8 cellular contexts compared by ENCODE assay signal in genomic region chr6:38973178-38974057, GRCh38.
DNase-seq lines count a peak whose midpoint lies in the region; ATAC-seq, FAIRE-seq and TF ChIP-seq lines count a peak whose summit lies in the region.

No MANE protein-coding gene starts in this region.

- H3K27me3 Mint-ChIP-seq in effector memory CD8-positive, alpha-beta T cell = peaks cover 42 to 63% of the 10 kb centered on the region in 2 donors

- H3K4me1 Mint-ChIP-seq in effector memory CD8-positive, alpha-beta T cell (ENCODE audit: low read depth in 2 of 2) = no peaks in the 10 kb centered on the region

- no peaks in the 10 kb centered on the region for H3K9me3 Mint-ChIP-seq in effector memory CD8-positive, alpha-beta T cell

- ATAC-seq in effector memory CD8-positive, alpha-beta T cell (replicated peaks) = peak; percentile 66
- ATAC-seq in GM18519 (IDR thresholded peaks at IDR 0.05; ENCODE audit: low FRiP score, unreplicated experiment) = no peak

- CTCF ChIA-PET in RWPE1 (lab: Yijun Ruan, JAX) = interaction anchor here (0.5 to 1.7 kb wide), 17 partner anchors 9 to 1137 kb away, joined by 3 to 5 read pairs (median 3); no protein-coding TSS in a partner anchor

- FAIRE-seq in A204.1 (lab: Jason Lieb, UNC) = peak; percentile 88

- H3K36me3 Mint-ChIP-seq in effector memory CD8-positive, alpha-beta T cell (ENCODE audit: insufficient read depth) = no peaks in the 10 kb centered on the region

- DNase-seq in GF-D8 (lab: John Stamatoyannopoulos, UW) = peak; percentile 22
- DNase-seq in LoVo (ENCODE audit: low spot score) = peak; percentile 62
- DNase-seq in RWPE1 (ENCODE audit: low spot score) = peak; percentile 75
- peak in 1 of 3 experiments; percentile 7 for DNase-seq in effector memory CD8-positive, alpha-beta T cell
- peak; percentile 61 for DNase-seq in medulla oblongata (ENCODE audit: extremely low spot score)
- DNase-seq in NCI-H128 (lab: John Stamatoyannopoulos, UW; ENCODE audit: unreplicated experiment) = no peak

- H3K27ac ChIP-seq in RWPE1 = no peak overlapping the region

- POLR2A ChIA-PET in RWPE1 (lab: Yijun Ruan, JAX; ENCODE audit: low non-redundant PET) = no interaction called here

- H3K27ac Mint-ChIP-seq in effector memory CD8-positive, alpha-beta T cell = no peak overlapping the region

- no peak overlapping the region for H3K4me3 Mint-ChIP-seq in effector memory CD8-positive, alpha-beta T cell

- TF ChIP-seq CTCF in RWPE1 (conservative IDR thresholded peaks at IDR 0.05; ENCODE audit: low read depth) = peak; percentile 66
